28 cellular contexts compared by ENCODE assay signal in genomic region chr14:99043258-99043615, GRCh38.
"Had no signal": no experiment of that assay in that cellular context is flagged by ENCODE, and none has a peak within 500 bp of the region (broad histone marks: within the 10 kb centered on the region; RNA-seq: fewer than 3 reads in every experiment).

No MANE protein-coding gene starts in this region.

- H3K36me3 ChIP-seq: adrenal gland, esophagus muscularis mucosa, gastrocnemius medialis, WERI-Rb-1 had no signal

- H3K9me3 ChIP-seq: adrenal gland, body of pancreas, esophagus muscularis mucosa, gastrocnemius medialis had no signal

- H3K4me1 ChIP-seq: adrenal gland, body of pancreas, esophagus muscularis mucosa, foreskin keratinocyte, gastrocnemius medialis had no signal

- H3K4me3 ChIP-seq: adrenal gland, body of pancreas, esophagus muscularis mucosa, gastrocnemius medialis had no signal

- DNase-seq: activated B cell treated with CpG ODN at 0.5 μM for 24 hours; activated CD4-positive, alpha-beta T cell treated with anti-CD3 and anti-CD28 coated beads for 48 hours; activated CD4-positive, alpha-beta T cell treated with anti-CD3 and anti-CD28 coated beads, Interleukin-2, amount 50 U/mL, for 1 hour; activated CD4-positive, alpha-beta T cell treated with anti-CD3 and anti-CD28 coated beads, Interleukin-2, amount 50 U/mL, for 48 hours; activated CD8-positive, alpha-beta memory T cell treated with anti-CD3 and anti-CD28 coated beads for 24 hours; activated CD8-positive, alpha-beta T cell treated with anti-CD3 and anti-CD28 coated beads for 36 hours; activated naive CD4-positive, alpha-beta T cell treated with anti-CD3 and anti-CD28 coated beads for 36 hours; activated naive CD8-positive, alpha-beta T cell treated with anti-CD3 and anti-CD28 coated beads for 36 hours; activated naive CD8-positive, alpha-beta T cell treated with anti-CD3 and anti-CD28 coated beads, Interleukin-2, amount 50 U/mL, for 24 hours; activated T-cell treated with anti-CD3 and anti-CD28 coated beads, Interleukin-2, amount 50 U/mL, for 48 hours; adrenal gland; amygdala; body of pancreas; central memory CD4-positive, alpha-beta T cell; cerebellar nuclear complex; cortex of kidney; dermis blood vessel endothelial cell; effector CD4-positive, alpha-beta T cell; effector memory CD8-positive, alpha-beta T cell; erythroblast; foreskin keratinocyte; gastrocnemius medialis; glutamatergic neuron; T-helper 1 cell; T-helper 17 cell; T1000; WERI-Rb-1 had no signal

- H3K27ac ChIP-seq: adrenal gland, body of pancreas, esophagus muscularis mucosa, foreskin keratinocyte, gastrocnemius medialis, WERI-Rb-1 had no signal

- H3K27me3 ChIP-seq: adrenal gland, body of pancreas, esophagus muscularis mucosa, foreskin keratinocyte, gastrocnemius medialis had no signal
